9 cellular contexts compared by ENCODE assay signal in the genomic region with DNA sequence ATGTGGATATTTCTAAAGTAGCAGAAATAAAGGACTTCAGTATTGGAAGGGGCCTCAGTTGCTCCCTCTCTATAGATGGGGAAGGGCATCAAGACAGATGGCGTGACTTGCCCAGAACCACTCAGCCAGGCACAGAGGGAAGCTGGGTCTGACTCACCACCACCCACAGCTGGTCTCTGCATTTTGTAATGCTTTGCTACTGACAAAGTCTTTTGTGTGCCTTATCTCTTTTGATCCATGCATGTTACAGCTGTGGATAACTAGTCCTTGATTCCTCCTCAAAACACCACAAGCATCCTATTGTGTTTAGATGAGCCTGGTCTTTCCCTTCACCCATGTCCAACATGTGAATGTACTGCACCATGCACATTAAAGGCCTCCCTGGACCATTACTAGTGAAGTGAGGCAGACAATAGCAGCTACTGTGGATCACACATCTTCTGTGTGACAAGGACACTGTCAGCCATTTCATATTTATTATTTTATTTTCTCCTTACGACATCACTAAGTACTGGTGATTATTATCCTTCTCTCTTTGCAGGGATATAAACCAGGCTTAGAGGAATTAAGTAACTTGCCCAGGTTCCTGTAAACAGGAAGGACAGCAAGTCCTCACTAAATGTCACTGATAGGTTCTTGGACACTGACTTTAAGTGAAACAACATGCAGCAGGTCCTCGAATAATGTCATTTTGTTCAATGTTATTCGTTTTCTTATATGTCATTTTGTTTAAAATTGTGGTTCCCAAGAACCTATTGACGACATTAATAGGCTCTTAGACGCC. TPM values are rescaled to one million over a fixed set of nuclear protein-coding genes. Genes with fewer than 3 reads are reported as not detected.
DNase-seq lines count a peak whose midpoint lies in the region; ATAC-seq and TF ChIP-seq lines count a peak whose summit lies in the region.
"Had no signal": no experiment of that assay in that cellular context is flagged by ENCODE, and none has a peak within 500 bp of the region (broad histone marks: within the 10 kb centered on the region; RNA-seq: fewer than 3 reads in every experiment).

No MANE protein-coding gene starts in this region.

- peaks cover 41% of the 10 kb centered on the region for H3K4me1 Mint-ChIP-seq in CD14-positive monocyte
- peaks cover 30% of the 10 kb centered on the region for H3K4me1 Mint-ChIP-seq in T-helper 1 cell treated with Interleukin-12 subunit alpha and Interleukin-12 subunit beta and Interleukin-4 antibody, amounts not matched to agents 30 μg/mL and 1 μg/mL, for 36 hours (ENCODE audit: low read depth)

- intact Hi-C loops in CD14-positive monocyte (cut with micrococcal nuclease) (loop anchor here (5.0 to 10.0 kb wide), 3 partner anchors 44 to 87 kb away; partner anchors contain the start of gene IL1B (in 1 of the 2)), lower leg skin (cut with DNase I; ENCODE audit: low total_unique reads) (no loop called here)

- no peak for TF ChIP-seq POLR2A in lower leg skin (IDR thresholded peaks at IDR 0.05)

- peaks cover 0 to 6% (median 2%) of the 10 kb centered on the region in 3 donors for H3K27me3 Mint-ChIP-seq in CD14-positive monocyte (ENCODE audit: low read depth in 3 of 3)
- H3K27me3 Mint-ChIP-seq in T-helper 1 cell treated with Interleukin-12 subunit alpha and Interleukin-12 subunit beta and Interleukin-4 antibody, amounts not matched to agents 30 μg/mL and 1 μg/mL, for 36 hours (ENCODE audit: low read depth) = no peaks in the 10 kb centered on the region

- no peak overlapping the region for H3K4me3 Mint-ChIP-seq in CD14-positive monocyte
- no peak overlapping the region for H3K4me3 Mint-ChIP-seq in T-helper 1 cell treated with Interleukin-12 subunit alpha and Interleukin-12 subunit beta and Interleukin-4 antibody, amounts not matched to agents 30 μg/mL and 1 μg/mL, for 36 hours

- peak overlapping the region; percentile 76 to 96 (median 90) for H3K27ac Mint-ChIP-seq in CD14-positive monocyte
- H3K27ac Mint-ChIP-seq in T-helper 1 cell treated with Interleukin-12 subunit alpha and Interleukin-12 subunit beta and Interleukin-4 antibody, amounts not matched to agents 30 μg/mL and 1 μg/mL, for 36 hours = peak overlapping the region; percentile 37

- peak; percentile 84 for DNase-seq in CD14-positive monocyte (ENCODE audit: low spot score)
- DNase-seq in hepatic stellate cell (ENCODE audit: low spot score) = peak; percentile 56
- DNase-seq in lower leg skin (ENCODE audit: low spot score in 2 of 2) = no peak

- H3K4me3 ChIP-seq in lower leg skin (ENCODE audit: low read depth, poor library complexity, severe bottlenecking) = no peak overlapping the region

- ATAC-seq in GM18909 (IDR thresholded peaks at IDR 0.05; ENCODE audit: poor library complexity, unreplicated experiment) (peak; percentile 76), HG03159 (IDR thresholded peaks at IDR 0.05; ENCODE audit: unreplicated experiment) (peak; percentile 68), HG03025 (IDR thresholded peaks at IDR 0.05; ENCODE audit: low FRiP score, unreplicated experiment) (no peak), GM21737 (IDR thresholded peaks at IDR 0.05; ENCODE audit: unreplicated experiment) (no peak)

- WGBS in lower leg skin, 2 donors = 83 to 89% methylated on average over 6 of the region's 6 CpGs

- H3K9me3 Mint-ChIP-seq in CD14-positive monocyte = peaks cover 0 to under 1% (median 0%) of the 10 kb centered on the region in 7 donors
- no peaks in the 10 kb centered on the region for H3K9me3 Mint-ChIP-seq in T-helper 1 cell treated with Interleukin-12 subunit alpha and Interleukin-12 subunit beta and Interleukin-4 antibody, amounts not matched to agents 30 μg/mL and 1 μg/mL, for 36 hours

- no peak for TF ChIP-seq CTCF in CD14-positive monocyte (IDR thresholded peaks at IDR 0.05)
- TF ChIP-seq CTCF in lower leg skin (IDR thresholded peaks at IDR 0.05) = no peak

- peaks cover 0 to 5% of the 10 kb centered on the region in 2 donors for H3K36me3 Mint-ChIP-seq in CD14-positive monocyte
- H3K36me3 Mint-ChIP-seq in T-helper 1 cell treated with Interleukin-12 subunit alpha and Interleukin-12 subunit beta and Interleukin-4 antibody, amounts not matched to agents 30 μg/mL and 1 μg/mL, for 36 hours (ENCODE audit: low read depth) = no peaks in the 10 kb centered on the region

RNA-seq across cellular contexts. Expression of gene IL37, which starts 29.6 kb away (rescaled TPM):
- not detected for polyA plus RNA-seq in CD14-positive monocyte
- total RNA-seq in lower leg skin = 100 to 1,000 TPM; 132 to 315 (median 147) TPM
- total RNA-seq: kidney epithelial cell had no signal

RNA-seq across cellular contexts. Expression of gene IL1B, which starts 44.8 kb away (rescaled TPM):
- 100 to 1,000 TPM in 1 of 2 donors, 10 to 100 TPM in 1; 65.1 to 114 TPM for polyA plus RNA-seq in CD14-positive monocyte
- under 1 TPM in 1 of 4 donors, not detected in 3; 0.47 TPM for total RNA-seq in lower leg skin

Comparison
In these comparisons a context has a peak if more than half of its experiments do, and no peak if none do; other contexts are left out.
1. DNase-seq: peak in CD14-positive monocyte (single experiment) and hepatic stellate cell (single experiment); none in lower leg skin (0 of 2).
2. ATAC-seq: peak in GM18909 (single experiment) and HG03159 (single experiment); none in HG03025 (single experiment) and GM21737 (single experiment).